Comparison of ENCODE assay signal across 24 cellular contexts in genomic region chr16:70348991-70349390, GRCh38. TPM values are rescaled to one million over a fixed set of nuclear protein-coding genes. Genes with fewer than 3 reads are reported as not detected.
DNase-seq lines count a peak whose midpoint lies in the region; ATAC-seq and TF ChIP-seq lines count a peak whose summit lies in the region.
"Had no signal": no experiment of that assay in that cellular context is flagged by ENCODE, and none has a peak within 500 bp of the region (broad histone marks: within the 10 kb centered on the region; RNA-seq: fewer than 3 reads in every experiment).

No MANE protein-coding gene starts in this region.

- H3K27me3 ChIP-seq in CD4-positive, alpha-beta memory T cell (ENCODE audit: insufficient read depth, low read length), result no peaks in the 10 kb centered on the region
- no peaks in the 10 kb centered on the region for H3K27me3 ChIP-seq in Loucy (ENCODE audit: insufficient read depth, low read length, poor library complexity, severe bottlenecking)
- H3K27me3 ChIP-seq: ascending aorta, right atrium auricular region had no signal

- H2AFZ ChIP-seq in Loucy (ENCODE audit: low read length), result no peak overlapping the region
- H2AFZ ChIP-seq: GM23338 had no signal

- H3K27ac Mint-ChIP-seq in CD4-positive, alpha-beta memory T cell, result peak overlapping the region in 6 of 7 donors; percentile 23 to 79 (median 55)
- peak overlapping the region; percentile 66 to 73 for H3K27ac Mint-ChIP-seq in effector memory CD8-positive, alpha-beta T cell
- peak overlapping the region in 7 of 10 donors; percentile 7 to 75 (median 50) for H3K27ac Mint-ChIP-seq in naive thymus-derived CD8-positive, alpha-beta T cell
- H3K27ac Mint-ChIP-seq: endodermal cell, GM23338 had no signal

- POLR2A ChIA-PET in CD4-positive, alpha-beta memory T cell (lab: Charles Lee; ENCODE audit: partially characterized antibody), result no interaction called here
- POLR2A ChIA-PET in naive thymus-derived CD8-positive, alpha-beta T cell (lab: Charles Lee), result interaction anchor here (0.6 to 0.7 kb wide), 2 partner anchors 32 to 105 kb away, joined by 4 to 6 read pairs; partner anchors contain the start of gene FCSK

- H3K4me1 ChIP-seq in CD4-positive, alpha-beta memory T cell (ENCODE audit: insufficient read depth, low read length), result peaks cover 24% of the 10 kb centered on the region
- H3K4me1 ChIP-seq in Loucy (ENCODE audit: insufficient read depth, low read length, poor library complexity, severe bottlenecking), result peaks cover 17% of the 10 kb centered on the region

- peaks cover 46% of the 10 kb centered on the region for H3K79me2 ChIP-seq in Loucy (ENCODE audit: insufficient read depth, low read length)

- peak overlapping the region; percentile 33 for H3K4me2 ChIP-seq in Loucy (ENCODE audit: low read depth, low read length, poor library complexity, severe bottlenecking)
- H3K4me2 ChIP-seq: GM23338 had no signal

- H3K4me3 ChIP-seq in CD4-positive, alpha-beta memory T cell (ENCODE audit: low read length in 2 of 2), result no peak overlapping the region
- H3K4me3 ChIP-seq in Loucy (ENCODE audit: low read length, poor library complexity, severe bottlenecking), result no peak overlapping the region
- H3K4me3 ChIP-seq: ascending aorta, GM23338, right atrium auricular region had no signal

- intact Hi-C loops in CD4-positive, alpha-beta memory T cell (cut with micrococcal nuclease), result no loop called here

- peaks cover 12% of the 10 kb centered on the region for H4K20me1 ChIP-seq in Loucy (ENCODE audit: insufficient read depth, low read length, poor library complexity, severe bottlenecking)

- H3K36me3 ChIP-seq in CD4-positive, alpha-beta memory T cell (ENCODE audit: insufficient read depth, low read length), result peaks cover 5% of the 10 kb centered on the region
- H3K36me3 ChIP-seq in Loucy (ENCODE audit: insufficient read depth, low read length), result peaks cover 5% of the 10 kb centered on the region; the same call in 1 of the 2 replicates

- no peaks in the 10 kb centered on the region for H3K27me3 Mint-ChIP-seq in CD4-positive, alpha-beta memory T cell
- no peaks in the 10 kb centered on the region for H3K27me3 Mint-ChIP-seq in effector memory CD8-positive, alpha-beta T cell
- H3K27me3 Mint-ChIP-seq in naive thymus-derived CD8-positive, alpha-beta T cell, result no peaks in the 10 kb centered on the region
- H3K27me3 Mint-ChIP-seq: activated CD8-positive, alpha-beta memory T cell treated with anti-CD3 and anti-CD28 coated beads, Interleukin-2, amount 10 ng/mL, durations not matched to agents 7 days and 5 days; T-cell had no signal

- no peak overlapping the region for H3K27ac ChIP-seq in CD4-positive, alpha-beta memory T cell (ENCODE audit: low read depth, low read length)
- H3K27ac ChIP-seq: ascending aorta, left ventricle myocardium inferior, right atrium auricular region had no signal

- CTCF ChIA-PET in CD4-positive, alpha-beta memory T cell (lab: Charles Lee; ENCODE audit: partially characterized antibody), result no interaction called here

- no peaks in the 10 kb centered on the region for H3K9me2 ChIP-seq in Loucy (replicated peaks; ENCODE audit: low read depth, low read length)

- H3K9ac ChIP-seq in Loucy (ENCODE audit: low read depth, low read length, poor library complexity, severe bottlenecking), result peak overlapping the region; percentile 20

- no peaks in the 10 kb centered on the region for H3K9me3 ChIP-seq in CD4-positive, alpha-beta memory T cell (ENCODE audit: control insufficient read depth in 1 of 2, low read length in 2 of 2)
- no peaks in the 10 kb centered on the region for H3K9me3 ChIP-seq in Loucy (ENCODE audit: insufficient read depth, low read depth, low read length)
- H3K9me3 ChIP-seq: ascending aorta, left ventricle myocardium inferior, right atrium auricular region had no signal

- H3K9me3 Mint-ChIP-seq in CD4-positive, alpha-beta memory T cell, result peaks cover 0 to 8% (median 0%) of the 10 kb centered on the region in 8 donors
- no peaks in the 10 kb centered on the region for H3K9me3 Mint-ChIP-seq in effector memory CD8-positive, alpha-beta T cell
- no peaks in the 10 kb centered on the region for H3K9me3 Mint-ChIP-seq in naive thymus-derived CD8-positive, alpha-beta T cell
- H3K9me3 Mint-ChIP-seq: endodermal cell, GM23338, T-cell had no signal

- ATAC-seq in effector memory CD8-positive, alpha-beta T cell (replicated peaks), result no peak
- no peak for ATAC-seq in naive thymus-derived CD8-positive, alpha-beta T cell
- ATAC-seq in GM18502 (IDR thresholded peaks at IDR 0.05; ENCODE audit: poor library complexity, unreplicated experiment) (no peak), GM18867 (IDR thresholded peaks at IDR 0.05; ENCODE audit: unreplicated experiment) (no peak)
- ATAC-seq: activated CD8-positive, alpha-beta memory T cell treated with anti-CD3 and anti-CD28 coated beads, Interleukin-2, amount 10 ng/mL, durations not matched to agents 7 days and 5 days; GM23338; T-cell had no signal

- TF ChIP-seq CTCF in Loucy (conservative IDR thresholded peaks at IDR 0.05; ENCODE audit: low read length), result no peak

- no peak for DNase-seq in CD4-positive, alpha-beta memory T cell
- no peak for DNase-seq in effector memory CD8-positive, alpha-beta T cell
- no peak for DNase-seq in naive thymus-derived CD8-positive, alpha-beta T cell
- no peak for DNase-seq in CD1c-positive myeloid dendritic cell (ENCODE audit: extremely low spot score)
- DNase-seq in NCI-H774 (lab: John Stamatoyannopoulos, UW), result no peak
- DNase-seq: activated CD4-positive, alpha-beta T cell treated with anti-CD3 and anti-CD28 coated beads for 4 hours; activated CD8-positive, alpha-beta memory T cell treated with anti-CD3 and anti-CD28 coated beads, Interleukin-2, amount 10 ng/mL, durations not matched to agents 7 days and 5 days; activated gamma-delta T cell treated with Interleukin-2 at 50 U/mL for 16 hours; cerebellar nuclear complex; endodermal cell; left ventricle myocardium inferior; NCI-H2227 treated with DMSO at 0.1 percent for 48 hours; NCI-H748 treated with DMSO at 0.1 percent for 48 hours; occipital lobe; OCI-M1; Right ventricle myocardium superior; stimulated activated CD8-positive, alpha-beta memory T cell treated with anti-CD3 and anti-CD28 coated beads, Interleukin-4, amount 100 ng/mL, for 48 hours; T-cell had no signal

- peaks cover 18 to 44% (median 24%) of the 10 kb centered on the region in 4 donors for H3K4me1 Mint-ChIP-seq in CD4-positive, alpha-beta memory T cell
- H3K4me1 Mint-ChIP-seq in effector memory CD8-positive, alpha-beta T cell (ENCODE audit: low read depth in 2 of 2), result peaks cover 17 to 28% of the 10 kb centered on the region in 2 donors
- H3K4me1 Mint-ChIP-seq in naive thymus-derived CD8-positive, alpha-beta T cell, result peaks cover 10 to 42% (median 30%) of the 10 kb centered on the region in 4 donors

- H3F3A ChIP-seq in Loucy (ENCODE audit: low read depth), result no peaks in the 10 kb centered on the region

- H3K4me3 Mint-ChIP-seq in CD4-positive, alpha-beta memory T cell, result peak overlapping the region in 1 of 8 donors; percentile 12
- no peak overlapping the region for H3K4me3 Mint-ChIP-seq in effector memory CD8-positive, alpha-beta T cell
- peak overlapping the region in 3 of 10 donors; percentile 2 to 15 (median 9) for H3K4me3 Mint-ChIP-seq in naive thymus-derived CD8-positive, alpha-beta T cell
- H3K4me3 Mint-ChIP-seq: activated CD8-positive, alpha-beta memory T cell treated with anti-CD3 and anti-CD28 coated beads, Interleukin-2, amount 10 ng/mL, durations not matched to agents 7 days and 5 days; endodermal cell; GM23338 had no signal

- H3K36me3 Mint-ChIP-seq in CD4-positive, alpha-beta memory T cell, result peaks cover 8 to 26% of the 10 kb centered on the region in 2 donors
- peaks cover 64% of the 10 kb centered on the region for H3K36me3 Mint-ChIP-seq in effector memory CD8-positive, alpha-beta T cell (ENCODE audit: insufficient read depth)
- H3K36me3 Mint-ChIP-seq in naive thymus-derived CD8-positive, alpha-beta T cell, result peaks cover 0 to 42% (median 5%) of the 10 kb centered on the region in 3 donors

RNA-seq across cellular contexts. Expression of gene DDX19A, which starts 2.3 kb away (rescaled TPM):
- 10 to 100 TPM; 42.8 to 43.5 TPM for total RNA-seq in CD4-positive, alpha-beta memory T cell
- 10 to 100 TPM; 28.8 to 37.9 TPM for polyA plus RNA-seq in CD4-positive, alpha-beta memory T cell
- total RNA-seq in naive thymus-derived CD8-positive, alpha-beta T cell, result 10 to 100 TPM; 49.9 to 52.5 TPM
- 10 to 100 TPM; 35.1 to 58.7 (median 42.8) TPM for polyA plus RNA-seq in naive thymus-derived CD8-positive, alpha-beta T cell

RNA-seq across cellular contexts. Expression of gene DDX19B, which starts 50.0 kb away (rescaled TPM):
- total RNA-seq in CD4-positive, alpha-beta memory T cell, result 10 to 100 TPM; 26.9 to 28.7 TPM
- polyA plus RNA-seq in CD4-positive, alpha-beta memory T cell, result 10 to 100 TPM; 52.4 to 52.7 TPM
- total RNA-seq in naive thymus-derived CD8-positive, alpha-beta T cell, result 10 to 100 TPM; 33.7 to 37.9 TPM
- 10 to 100 TPM; 34.5 to 48.2 (median 40.0) TPM for polyA plus RNA-seq in naive thymus-derived CD8-positive, alpha-beta T cell

RNA-seq across cellular contexts. Expression of gene AARS1, which starts 59.7 kb away (rescaled TPM):
- 100 to 1,000 TPM; 102 to 103 TPM for total RNA-seq in CD4-positive, alpha-beta memory T cell
- polyA plus RNA-seq in CD4-positive, alpha-beta memory T cell, result 10 to 100 TPM; 22.6 to 37.5 TPM
- total RNA-seq in naive thymus-derived CD8-positive, alpha-beta T cell, result 100 to 1,000 TPM; 140 to 144 TPM
- polyA plus RNA-seq in naive thymus-derived CD8-positive, alpha-beta T cell, result 10 to 100 TPM; 22.9 to 45.6 (median 37.8) TPM
